Comparison of ENCODE assay signal across 2 cellular contexts in genomic region chr5:150409638-150410523, GRCh38.
TF ChIP-seq lines count a peak whose summit lies in the region.

No MANE protein-coding gene starts in this region.

TF ChIP-seq in HEK293, 187 proteins besides CTCF, POLR2A, EP300 and RAD21 (continued from another document and continues in another):
- 0 out of 2 replicates have a peak, but pooled peaks have one; percentile 14 for TF ChIP-seq ZBTB49 (tag by site-specific recombination; IDR thresholded peaks at IDR 0.05; ENCODE audit: low read depth)
- no peak for TF ChIP-seq ZNF639 (tag by site-specific recombination; IDR thresholded peaks at IDR 0.05)
- no peak for TF ChIP-seq ZNF416 (tag by site-specific recombination; IDR thresholded peaks at IDR 0.05)
- peak; percentile 75 for TF ChIP-seq IKZF3 (tag by site-specific recombination; IDR thresholded peaks at IDR 0.05)
- TF ChIP-seq PATZ1 (tag by site-specific recombination; IDR thresholded peaks at IDR 0.05), result peak; percentile 77
- peak; percentile 64; the same call in 1 of the 2 replicates for TF ChIP-seq ZNF501 (tag by site-specific recombination; IDR thresholded peaks at IDR 0.05)
- TF ChIP-seq KLF7 (tag by site-specific recombination; IDR thresholded peaks at IDR 0.05; ENCODE audit: borderline replicate concordance), result peak; percentile 11; the same call in 1 of the 2 replicates
- TF ChIP-seq ZFHX2 (tag by site-specific recombination; conservative IDR thresholded peaks at IDR 0.05), result peak; percentile 69
- TF ChIP-seq GLIS1 (tag by site-specific recombination; IDR thresholded peaks at IDR 0.05), result peak; percentile 62
- no peak for TF ChIP-seq ZNF624 (tag by site-specific recombination; IDR thresholded peaks at IDR 0.05)
- no peak for TF ChIP-seq HOXA7 (CRISPR knock-in tag; IDR thresholded peaks at IDR 0.05; ENCODE audit: borderline replicate concordance)
- no peak for TF ChIP-seq ZNF223 (tag by site-specific recombination; IDR thresholded peaks at IDR 0.05)
- TF ChIP-seq ZNF600 (tag by site-specific recombination; IDR thresholded peaks at IDR 0.05), result peak; percentile 36; the same call in 1 of the 2 replicates
- 0 out of 2 replicates have a peak, but pooled peaks have one; percentile 31 for TF ChIP-seq ZXDB (tag by site-specific recombination; IDR thresholded peaks at IDR 0.05)
- peak; percentile 55 for TF ChIP-seq ZBTB48 (tag by site-specific recombination; IDR thresholded peaks at IDR 0.05)
- TF ChIP-seq ZNF629 (tag by site-specific recombination; IDR thresholded peaks at IDR 0.05), result 0 out of 2 replicates have a peak, but pooled peaks have one; percentile 14
- TF ChIP-seq, protein P1, sequence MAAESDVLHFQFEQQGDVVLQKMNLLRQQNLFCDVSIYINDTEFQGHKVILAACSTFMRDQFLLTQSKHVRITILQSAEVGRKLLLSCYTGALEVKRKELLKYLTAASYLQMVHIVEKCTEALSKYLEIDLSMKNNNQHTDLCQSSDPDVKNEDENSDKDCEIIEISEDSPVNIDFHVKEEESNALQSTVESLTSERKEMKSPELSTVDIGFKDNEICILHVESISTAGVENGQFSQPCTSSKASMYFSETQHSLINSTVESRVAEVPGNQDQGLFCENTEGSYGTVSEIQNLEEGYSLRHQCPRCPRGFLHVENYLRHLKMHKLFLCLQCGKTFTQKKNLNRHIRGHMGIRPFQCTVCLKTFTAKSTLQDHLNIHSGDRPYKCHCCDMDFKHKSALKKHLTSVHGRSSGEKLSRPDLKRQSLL (tag by site-specific recombination; IDR thresholded peaks at IDR 0.05), result no peak
- 0 out of 2 replicates have a peak, but pooled peaks have one; percentile 30 for TF ChIP-seq SP3 (tag by site-specific recombination; IDR thresholded peaks at IDR 0.05)
- TF ChIP-seq, protein P2, sequence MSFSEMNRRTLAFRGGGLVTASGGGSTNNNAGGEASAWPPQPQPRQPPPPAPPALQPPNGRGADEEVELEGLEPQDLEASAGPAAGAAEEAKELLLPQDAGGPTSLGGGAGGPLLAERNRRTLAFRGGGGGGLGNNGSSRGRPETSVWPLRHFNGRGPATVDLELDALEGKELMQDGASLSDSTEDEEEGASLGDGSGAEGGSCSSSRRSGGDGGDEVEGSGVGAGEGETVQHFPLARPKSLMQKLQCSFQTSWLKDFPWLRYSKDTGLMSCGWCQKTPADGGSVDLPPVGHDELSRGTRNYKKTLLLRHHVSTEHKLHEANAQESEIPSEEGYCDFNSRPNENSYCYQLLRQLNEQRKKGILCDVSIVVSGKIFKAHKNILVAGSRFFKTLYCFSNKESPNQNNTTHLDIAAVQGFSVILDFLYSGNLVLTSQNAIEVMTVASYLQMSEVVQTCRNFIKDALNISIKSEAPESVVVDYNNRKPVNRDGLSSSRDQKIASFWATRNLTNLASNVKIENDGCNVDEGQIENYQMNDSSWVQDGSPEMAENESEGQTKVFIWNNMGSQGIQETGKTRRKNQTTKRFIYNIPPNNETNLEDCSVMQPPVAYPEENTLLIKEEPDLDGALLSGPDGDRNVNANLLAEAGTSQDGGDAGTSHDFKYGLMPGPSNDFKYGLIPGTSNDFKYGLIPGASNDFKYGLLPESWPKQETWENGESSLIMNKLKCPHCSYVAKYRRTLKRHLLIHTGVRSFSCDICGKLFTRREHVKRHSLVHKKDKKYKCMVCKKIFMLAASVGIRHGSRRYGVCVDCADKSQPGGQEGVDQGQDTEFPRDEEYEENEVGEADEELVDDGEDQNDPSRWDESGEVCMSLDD (tag by site-specific recombination; IDR thresholded peaks at IDR 0.05), result peak; percentile 40; the same call in 1 of the 2 replicates
- TF ChIP-seq KLF8 (tag by site-specific recombination; IDR thresholded peaks at IDR 0.05), result 0 out of 2 replicates have a peak, but pooled peaks have one; percentile 14

TF ChIP-seq in GM12878, 131 proteins besides CTCF, POLR2A, EP300 and RAD21 (continued from another document and continues in another):
- peak; percentile 73 for TF ChIP-seq ZNF687 (IDR thresholded peaks at IDR 0.05)
- TF ChIP-seq MTA2 (IDR thresholded peaks at IDR 0.05; ENCODE audit: low read depth), result 0 out of 2 replicates have a peak, but pooled peaks have one; percentile 44
- TF ChIP-seq, protein P3, sequence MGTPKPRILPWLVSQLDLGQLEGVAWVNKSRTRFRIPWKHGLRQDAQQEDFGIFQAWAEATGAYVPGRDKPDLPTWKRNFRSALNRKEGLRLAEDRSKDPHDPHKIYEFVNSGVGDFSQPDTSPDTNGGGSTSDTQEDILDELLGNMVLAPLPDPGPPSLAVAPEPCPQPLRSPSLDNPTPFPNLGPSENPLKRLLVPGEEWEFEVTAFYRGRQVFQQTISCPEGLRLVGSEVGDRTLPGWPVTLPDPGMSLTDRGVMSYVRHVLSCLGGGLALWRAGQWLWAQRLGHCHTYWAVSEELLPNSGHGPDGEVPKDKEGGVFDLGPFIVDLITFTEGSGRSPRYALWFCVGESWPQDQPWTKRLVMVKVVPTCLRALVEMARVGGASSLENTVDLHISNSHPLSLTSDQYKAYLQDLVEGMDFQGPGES (IDR thresholded peaks at IDR 0.05), result no peak
- TF ChIP-seq SREBF1 (IDR thresholded peaks at IDR 0.05; ENCODE audit: low read length), result no peak
- TF ChIP-seq TAF1 (IDR thresholded peaks at IDR 0.05; ENCODE audit: borderline replicate concordance, low read depth, low read length), result peak; percentile 55; the same call in 1 of the 2 replicates
- no peak for TF ChIP-seq YBX1 (IDR thresholded peaks at IDR 0.05)
- TF ChIP-seq CBX3 (IDR thresholded peaks at IDR 0.05; ENCODE audit: borderline replicate concordance, low read depth), result no peak
- TF ChIP-seq E2F8 (IDR thresholded peaks at IDR 0.05; ENCODE audit: low read depth, partially characterized antibody), result no peak
- TF ChIP-seq SREBF2 (IDR thresholded peaks at IDR 0.05; ENCODE audit: low read length), result no peak
- peak; percentile 74; the same call in 1 of the 2 replicates for TF ChIP-seq ZSCAN29 (IDR thresholded peaks at IDR 0.05)
- TF ChIP-seq MTA3 (IDR thresholded peaks at IDR 0.05; ENCODE audit: borderline replicate concordance, low read length), result no peak
- TF ChIP-seq, protein P4, sequence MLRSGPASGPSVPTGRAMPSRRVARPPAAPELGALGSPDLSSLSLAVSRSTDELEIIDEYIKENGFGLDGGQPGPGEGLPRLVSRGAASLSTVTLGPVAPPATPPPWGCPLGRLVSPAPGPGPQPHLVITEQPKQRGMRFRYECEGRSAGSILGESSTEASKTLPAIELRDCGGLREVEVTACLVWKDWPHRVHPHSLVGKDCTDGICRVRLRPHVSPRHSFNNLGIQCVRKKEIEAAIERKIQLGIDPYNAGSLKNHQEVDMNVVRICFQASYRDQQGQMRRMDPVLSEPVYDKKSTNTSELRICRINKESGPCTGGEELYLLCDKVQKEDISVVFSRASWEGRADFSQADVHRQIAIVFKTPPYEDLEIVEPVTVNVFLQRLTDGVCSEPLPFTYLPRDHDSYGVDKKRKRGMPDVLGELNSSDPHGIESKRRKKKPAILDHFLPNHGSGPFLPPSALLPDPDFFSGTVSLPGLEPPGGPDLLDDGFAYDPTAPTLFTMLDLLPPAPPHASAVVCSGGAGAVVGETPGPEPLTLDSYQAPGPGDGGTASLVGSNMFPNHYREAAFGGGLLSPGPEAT (IDR thresholded peaks at IDR 0.05; ENCODE audit: low read depth), result peak; percentile 35; the same call in 1 of the 2 replicates
- TF ChIP-seq, protein P5, sequence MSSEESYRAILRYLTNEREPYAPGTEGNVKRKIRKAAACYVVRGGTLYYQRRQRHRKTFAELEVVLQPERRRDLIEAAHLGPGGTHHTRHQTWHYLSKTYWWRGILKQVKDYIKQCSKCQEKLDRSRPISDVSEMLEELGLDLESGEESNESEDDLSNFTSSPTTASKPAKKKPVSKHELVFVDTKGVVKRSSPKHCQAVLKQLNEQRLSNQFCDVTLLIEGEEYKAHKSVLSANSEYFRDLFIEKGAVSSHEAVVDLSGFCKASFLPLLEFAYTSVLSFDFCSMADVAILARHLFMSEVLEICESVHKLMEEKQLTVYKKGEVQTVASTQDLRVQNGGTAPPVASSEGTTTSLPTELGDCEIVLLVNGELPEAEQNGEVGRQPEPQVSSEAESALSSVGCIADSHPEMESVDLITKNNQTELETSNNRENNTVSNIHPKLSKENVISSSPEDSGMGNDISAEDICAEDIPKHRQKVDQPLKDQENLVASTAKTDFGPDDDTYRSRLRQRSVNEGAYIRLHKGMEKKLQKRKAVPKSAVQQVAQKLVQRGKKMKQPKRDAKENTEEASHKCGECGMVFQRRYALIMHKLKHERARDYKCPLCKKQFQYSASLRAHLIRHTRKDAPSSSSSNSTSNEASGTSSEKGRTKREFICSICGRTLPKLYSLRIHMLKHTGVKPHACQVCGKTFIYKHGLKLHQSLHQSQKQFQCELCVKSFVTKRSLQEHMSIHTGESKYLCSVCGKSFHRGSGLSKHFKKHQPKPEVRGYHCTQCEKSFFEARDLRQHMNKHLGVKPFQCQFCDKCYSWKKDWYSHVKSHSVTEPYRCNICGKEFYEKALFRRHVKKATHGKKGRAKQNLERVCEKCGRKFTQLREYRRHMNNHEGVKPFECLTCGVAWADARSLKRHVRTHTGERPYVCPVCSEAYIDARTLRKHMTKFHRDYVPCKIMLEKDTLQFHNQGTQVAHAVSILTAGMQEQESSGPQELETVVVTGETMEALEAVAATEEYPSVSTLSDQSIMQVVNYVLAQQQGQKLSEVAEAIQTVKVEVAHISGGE (CRISPR knock-in tag; IDR thresholded peaks at IDR 0.05), result peak; percentile 54
- TF ChIP-seq ZNF24 (IDR thresholded peaks at IDR 0.05), result peak; percentile 59; the same call in 1 of the 2 replicates
- peak; percentile 91; the same call in 1 of the 2 replicates for TF ChIP-seq POLR2AphosphoS2 (IDR thresholded peaks at IDR 0.05; ENCODE audit: low read depth, low read length)
- peak; percentile 71; the same call in 1 of the 2 replicates for TF ChIP-seq TCF3 (IDR thresholded peaks at IDR 0.05; ENCODE audit: borderline replicate concordance, insufficient read depth, low read depth, low read length)
- TF ChIP-seq LARP7 (IDR thresholded peaks at IDR 0.05), result peak; percentile 94
- TF ChIP-seq ASH2L (IDR thresholded peaks at IDR 0.05; ENCODE audit: borderline replicate concordance, low read depth), result no peak
- TF ChIP-seq, protein P6, sequence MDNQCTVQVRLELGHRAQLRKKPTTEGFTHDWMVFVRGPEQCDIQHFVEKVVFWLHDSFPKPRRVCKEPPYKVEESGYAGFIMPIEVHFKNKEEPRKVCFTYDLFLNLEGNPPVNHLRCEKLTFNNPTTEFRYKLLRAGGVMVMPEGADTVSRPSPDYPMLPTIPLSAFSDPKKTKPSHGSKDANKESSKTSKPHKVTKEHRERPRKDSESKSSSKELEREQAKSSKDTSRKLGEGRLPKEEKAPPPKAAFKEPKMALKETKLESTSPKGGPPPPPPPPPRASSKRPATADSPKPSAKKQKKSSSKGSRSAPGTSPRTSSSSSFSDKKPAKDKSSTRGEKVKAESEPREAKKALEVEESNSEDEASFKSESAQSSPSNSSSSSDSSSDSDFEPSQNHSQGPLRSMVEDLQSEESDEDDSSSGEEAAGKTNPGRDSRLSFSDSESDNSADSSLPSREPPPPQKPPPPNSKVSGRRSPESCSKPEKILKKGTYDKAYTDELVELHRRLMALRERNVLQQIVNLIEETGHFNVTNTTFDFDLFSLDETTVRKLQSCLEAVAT (IDR thresholded peaks at IDR 0.05), result peak; percentile 97
- no peak for TF ChIP-seq ZBTB33 (IDR thresholded peaks at IDR 0.05)
- TF ChIP-seq RBBP5 (conservative IDR thresholded peaks at IDR 0.05), result no peak
- TF ChIP-seq HCFC1 (IDR thresholded peaks at IDR 0.05; ENCODE audit: low read length), result 0 out of 2 replicates have a peak, but pooled peaks have one; percentile 11
